Comparison of ENCODE assay signal across 40 cellular contexts in genomic region chr14:45790293-45790692, GRCh38.
"Had no signal": no experiment of that assay in that cellular context is flagged by ENCODE, and none has a peak within 500 bp of the region (broad histone marks: within the 10 kb centered on the region; RNA-seq: fewer than 3 reads in every experiment).

No MANE protein-coding gene starts in this region.

- H3K4me3 ChIP-seq: adrenal gland, ascending aorta, body of pancreas, breast epithelium, cardiac muscle cell had no signal

- H3K4me1 Mint-ChIP-seq: activated naive CD4-positive, alpha-beta T cell treated with anti-CD3 and anti-CD28 coated beads, Interleukin-2, amount 10 ng/mL, durations not matched to agents 7 days and 5 days; activated naive CD4-positive, alpha-beta T cell treated with anti-CD3 and anti-CD28 coated beads, Interleukin-2, amount 50 U/mL, for 24 hours; activated naive CD8-positive, alpha-beta T cell treated with anti-CD3 and anti-CD28 coated beads for 36 hours; activated naive CD8-positive, alpha-beta T cell treated with anti-CD3 and anti-CD28 coated beads, Interleukin-2, amount 10 ng/mL, durations not matched to agents 7 days and 5 days; activated naive CD8-positive, alpha-beta T cell treated with anti-CD3 and anti-CD28 coated beads, Interleukin-2, amount 50 U/mL, for 24 hours; activated T-helper 17 cell treated with anti-CD3 and anti-CD28 coated beads, Interleukin-2, amount 50 U/mL, for 72 hours; brain; central memory CD8-positive, alpha-beta T cell had no signal

- H3K27me3 ChIP-seq: adrenal gland, ascending aorta, body of pancreas, brain microvascular endothelial cell, breast epithelium, cardiac muscle cell had no signal

- H3K9me3 ChIP-seq: adrenal gland had no signal

- H3K27ac ChIP-seq: adrenal gland, ascending aorta, body of pancreas, brain microvascular endothelial cell, breast epithelium, cardiac muscle cell had no signal

- H3K36me3 ChIP-seq: adrenal gland, ascending aorta, brain microvascular endothelial cell, breast epithelium, cardiac muscle cell had no signal

- H3K4me3 Mint-ChIP-seq: activated naive CD4-positive, alpha-beta T cell treated with anti-CD3 and anti-CD28 coated beads for 36 hours; activated naive CD4-positive, alpha-beta T cell treated with anti-CD3 and anti-CD28 coated beads, Interleukin-2, amount 10 ng/mL, durations not matched to agents 7 days and 5 days; activated naive CD4-positive, alpha-beta T cell treated with anti-CD3 and anti-CD28 coated beads, Interleukin-2, amount 50 U/mL, for 24 hours; activated naive CD8-positive, alpha-beta T cell; activated naive CD8-positive, alpha-beta T cell treated with anti-CD3 and anti-CD28 coated beads for 36 hours; activated naive CD8-positive, alpha-beta T cell treated with anti-CD3 and anti-CD28 coated beads, Interleukin-2, amount 10 ng/mL, durations not matched to agents 7 days and 5 days; activated naive CD8-positive, alpha-beta T cell treated with anti-CD3 and anti-CD28 coated beads, Interleukin-2, amount 50 U/mL, for 24 hours; activated T-cell treated with anti-CD3 and anti-CD28 coated beads, Interleukin-2, amount 50 U/mL, for 24 hours; activated T-cell treated with anti-CD3 and anti-CD28 coated beads, Interleukin-2, amount 50 U/mL, for 4 hours; activated T-cell treated with anti-CD3 and anti-CD28 coated beads, Interleukin-2, amount 50 U/mL, for 72 hours; activated T-helper 1 cell treated with anti-CD3 and anti-CD28 coated beads, Interleukin-12 subunit alpha, Interleukin-12 subunit beta, Interleukin-2, Interleukin-4 antibody, amounts not matched to agents 30 ng/mL and 10 ng/mL and 1 ng/mL, durations not matched to agents 14 hours and 24 hours and 36 hours; activated T-helper 17 cell treated with anti-CD3 and anti-CD28 coated beads, Interleukin-2, amount 50 U/mL, for 72 hours; brain; central memory CD8-positive, alpha-beta T cell had no signal

- FAIRE-seq: astrocyte, bronchial epithelial cell had no signal

- ATAC-seq: activated naive CD4-positive, alpha-beta T cell treated with anti-CD3 and anti-CD28 coated beads, Interleukin-2, amount 50 U/mL, for 72 hours; activated naive CD8-positive, alpha-beta T cell treated with anti-CD3 and anti-CD28 coated beads, Interleukin-2, amount 50 U/mL, for 24 hours; activated T-cell treated with anti-CD3 and anti-CD28 coated beads, Interleukin-2, amount 50 U/mL, for 4 hours; activated T-cell treated with anti-CD3 and anti-CD28 coated beads, Interleukin-2, amount 50 U/mL, for 72 hours; activated T-helper 17 cell treated with anti-CD3 and anti-CD28 coated beads, Interleukin-2, amount 50 U/mL, for 72 hours; body of pancreas had no signal

- H3K27me3 Mint-ChIP-seq: activated naive CD4-positive, alpha-beta T cell treated with anti-CD3 and anti-CD28 coated beads, Interleukin-2, amount 10 ng/mL, durations not matched to agents 7 days and 5 days; activated naive CD4-positive, alpha-beta T cell treated with anti-CD3 and anti-CD28 coated beads, Interleukin-2, amount 50 U/mL, for 24 hours; activated naive CD8-positive, alpha-beta T cell; activated naive CD8-positive, alpha-beta T cell treated with anti-CD3 and anti-CD28 coated beads for 36 hours; activated naive CD8-positive, alpha-beta T cell treated with anti-CD3 and anti-CD28 coated beads, Interleukin-2, amount 10 ng/mL, durations not matched to agents 7 days and 5 days; activated naive CD8-positive, alpha-beta T cell treated with anti-CD3 and anti-CD28 coated beads, Interleukin-2, amount 50 U/mL, for 24 hours; activated T-cell treated with anti-CD3 and anti-CD28 coated beads, Interleukin-2, amount 50 U/mL, for 24 hours; activated T-helper 17 cell treated with anti-CD3 and anti-CD28 coated beads, Interleukin-2, amount 50 U/mL, for 72 hours; brain; central memory CD8-positive, alpha-beta T cell had no signal

- H3K27ac Mint-ChIP-seq: activated naive CD4-positive, alpha-beta T cell treated with anti-CD3 and anti-CD28 coated beads for 36 hours; activated naive CD4-positive, alpha-beta T cell treated with anti-CD3 and anti-CD28 coated beads, Interleukin-2, amount 10 ng/mL, durations not matched to agents 7 days and 5 days; activated naive CD4-positive, alpha-beta T cell treated with anti-CD3 and anti-CD28 coated beads, Interleukin-2, amount 50 U/mL, for 24 hours; activated naive CD4-positive, alpha-beta T cell treated with anti-CD3 and anti-CD28 coated beads, Interleukin-2, amount 50 U/mL, for 72 hours; activated naive CD8-positive, alpha-beta T cell; activated naive CD8-positive, alpha-beta T cell treated with anti-CD3 and anti-CD28 coated beads for 36 hours; activated naive CD8-positive, alpha-beta T cell treated with anti-CD3 and anti-CD28 coated beads, Interleukin-2, amount 10 ng/mL, durations not matched to agents 7 days and 5 days; activated naive CD8-positive, alpha-beta T cell treated with anti-CD3 and anti-CD28 coated beads, Interleukin-2, amount 50 U/mL, for 24 hours; activated T-cell treated with anti-CD3 and anti-CD28 coated beads, Interleukin-2, amount 50 U/mL, for 24 hours; activated T-cell treated with anti-CD3 and anti-CD28 coated beads, Interleukin-2, amount 50 U/mL, for 72 hours; activated T-helper 1 cell treated with anti-CD3 and anti-CD28 coated beads, Interleukin-12 subunit alpha, Interleukin-12 subunit beta, Interleukin-2, Interleukin-4 antibody, amounts not matched to agents 30 ng/mL and 10 ng/mL and 1 ng/mL, durations not matched to agents 14 hours and 24 hours and 36 hours; activated T-helper 17 cell treated with anti-CD3 and anti-CD28 coated beads, Interleukin-2, amount 50 U/mL, for 72 hours; activated T-helper 2 cell treated with anti-CD3 and anti-CD28 coated beads, Interferon-gamma antibody, Interleukin-2, Interleukin-4, amounts not matched to agents 10 μg/mL and 5 μg/mL and 100 μg/mL, durations not matched to agents 14 hours and 24 hours and 36 hours; brain had no signal

- H3K36me3 Mint-ChIP-seq: activated naive CD4-positive, alpha-beta T cell treated with anti-CD3 and anti-CD28 coated beads, Interleukin-2, amount 10 ng/mL, durations not matched to agents 7 days and 5 days; activated naive CD4-positive, alpha-beta T cell treated with anti-CD3 and anti-CD28 coated beads, Interleukin-2, amount 50 U/mL, for 24 hours; activated naive CD8-positive, alpha-beta T cell; activated naive CD8-positive, alpha-beta T cell treated with anti-CD3 and anti-CD28 coated beads for 36 hours; activated naive CD8-positive, alpha-beta T cell treated with anti-CD3 and anti-CD28 coated beads, Interleukin-2, amount 10 ng/mL, durations not matched to agents 7 days and 5 days; brain had no signal

- DNase-seq: activated effector memory CD4-positive, alpha-beta T cell treated with anti-CD3 and anti-CD28 coated beads, Interleukin-2, amount 50 U/mL, for 16 hours; activated effector memory CD4-positive, alpha-beta T cell treated with Interleukin-2 at 50 U/mL for 16 hours; activated gamma-delta T cell; activated gamma-delta T cell treated with Interleukin-2 at 50 U/mL for 16 hours; activated naive CD4-positive, alpha-beta T cell; activated naive CD4-positive, alpha-beta T cell treated with anti-CD3 and anti-CD28 coated beads for 36 hours; activated naive CD4-positive, alpha-beta T cell treated with anti-CD3 and anti-CD28 coated beads, Interleukin-2, amount 10 ng/mL, durations not matched to agents 7 days and 5 days; activated naive CD4-positive, alpha-beta T cell treated with anti-CD3 and anti-CD28 coated beads, Interleukin-2, amount 50 U/mL, for 16 hours; activated naive CD4-positive, alpha-beta T cell treated with Interleukin-2 at 50 U/mL for 16 hours; activated naive CD8-positive, alpha-beta T cell treated with anti-CD3 and anti-CD28 coated beads for 36 hours; activated naive CD8-positive, alpha-beta T cell treated with anti-CD3 and anti-CD28 coated beads, Interleukin-2, amount 10 ng/mL, durations not matched to agents 7 days and 5 days; activated naive CD8-positive, alpha-beta T cell treated with anti-CD3 and anti-CD28 coated beads, Interleukin-2, amount 50 U/mL, for 24 hours; activated T-cell treated with anti-CD3 and anti-CD28 coated beads, Interleukin-2, amount 50 U/mL, for 1 hour; activated T-cell treated with anti-CD3 and anti-CD28 coated beads, Interleukin-2, amount 50 U/mL, for 24 hours; activated T-cell treated with anti-CD3 and anti-CD28 coated beads, Interleukin-2, amount 50 U/mL, for 4 hours; activated T-cell treated with anti-CD3 and anti-CD28 coated beads, Interleukin-2, amount 50 U/mL, for 48 hours; activated T-cell treated with anti-CD3 and anti-CD28 coated beads, Interleukin-2, amount 50 U/mL, for 72 hours; adrenal gland; amniotic stem cell; amygdala; anterior cingulate cortex; aorta; body of pancreas; brain microvascular endothelial cell; caudate nucleus; central memory CD4-positive, alpha-beta T cell; cerebellar nuclear complex had no signal

- H3K9me3 Mint-ChIP-seq: activated T-cell treated with anti-CD3 and anti-CD28 coated beads, Interleukin-2, amount 50 U/mL, for 4 hours had no signal

- H3K4me1 ChIP-seq: adrenal gland, ascending aorta, body of pancreas, breast epithelium had no signal
